ENCODE assay signal across 1 cellular context in the genomic region with DNA sequence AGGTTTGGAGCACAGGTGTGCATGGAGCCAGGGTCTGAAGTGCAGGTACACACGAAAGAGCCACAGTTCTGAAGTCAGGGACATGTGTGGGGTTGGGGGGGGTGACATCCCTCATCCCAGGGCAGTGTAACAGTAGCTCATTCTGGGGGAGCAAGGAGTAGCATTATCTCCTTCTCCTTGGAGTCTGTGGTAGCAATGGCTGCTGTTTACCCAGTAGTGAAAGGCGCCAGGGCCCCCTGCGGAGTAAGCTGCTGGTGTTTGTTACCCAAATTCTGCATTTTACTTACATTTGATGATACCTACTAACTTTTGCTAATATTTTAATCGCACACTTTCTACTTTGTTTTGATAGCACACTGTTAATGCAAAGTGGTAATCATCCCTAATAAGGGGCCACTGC.
TF ChIP-seq lines count a peak whose summit lies in the region.

No MANE protein-coding gene starts in this region.

TF ChIP-seq in GM23338, 12 proteins besides CTCF, POLR2A, EP300 and RAD21 (continued from another document):
- TF ChIP-seq, protein P1, sequence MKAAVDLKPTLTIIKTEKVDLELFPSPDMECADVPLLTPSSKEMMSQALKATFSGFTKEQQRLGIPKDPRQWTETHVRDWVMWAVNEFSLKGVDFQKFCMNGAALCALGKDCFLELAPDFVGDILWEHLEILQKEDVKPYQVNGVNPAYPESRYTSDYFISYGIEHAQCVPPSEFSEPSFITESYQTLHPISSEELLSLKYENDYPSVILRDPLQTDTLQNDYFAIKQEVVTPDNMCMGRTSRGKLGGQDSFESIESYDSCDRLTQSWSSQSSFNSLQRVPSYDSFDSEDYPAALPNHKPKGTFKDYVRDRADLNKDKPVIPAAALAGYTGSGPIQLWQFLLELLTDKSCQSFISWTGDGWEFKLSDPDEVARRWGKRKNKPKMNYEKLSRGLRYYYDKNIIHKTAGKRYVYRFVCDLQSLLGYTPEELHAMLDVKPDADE (IDR thresholded peaks at IDR 0.05): no peak
- no peak for TF ChIP-seq JUNB (IDR thresholded peaks at IDR 0.05; ENCODE audit: unreplicated experiment)
- TF ChIP-seq, protein P2, sequence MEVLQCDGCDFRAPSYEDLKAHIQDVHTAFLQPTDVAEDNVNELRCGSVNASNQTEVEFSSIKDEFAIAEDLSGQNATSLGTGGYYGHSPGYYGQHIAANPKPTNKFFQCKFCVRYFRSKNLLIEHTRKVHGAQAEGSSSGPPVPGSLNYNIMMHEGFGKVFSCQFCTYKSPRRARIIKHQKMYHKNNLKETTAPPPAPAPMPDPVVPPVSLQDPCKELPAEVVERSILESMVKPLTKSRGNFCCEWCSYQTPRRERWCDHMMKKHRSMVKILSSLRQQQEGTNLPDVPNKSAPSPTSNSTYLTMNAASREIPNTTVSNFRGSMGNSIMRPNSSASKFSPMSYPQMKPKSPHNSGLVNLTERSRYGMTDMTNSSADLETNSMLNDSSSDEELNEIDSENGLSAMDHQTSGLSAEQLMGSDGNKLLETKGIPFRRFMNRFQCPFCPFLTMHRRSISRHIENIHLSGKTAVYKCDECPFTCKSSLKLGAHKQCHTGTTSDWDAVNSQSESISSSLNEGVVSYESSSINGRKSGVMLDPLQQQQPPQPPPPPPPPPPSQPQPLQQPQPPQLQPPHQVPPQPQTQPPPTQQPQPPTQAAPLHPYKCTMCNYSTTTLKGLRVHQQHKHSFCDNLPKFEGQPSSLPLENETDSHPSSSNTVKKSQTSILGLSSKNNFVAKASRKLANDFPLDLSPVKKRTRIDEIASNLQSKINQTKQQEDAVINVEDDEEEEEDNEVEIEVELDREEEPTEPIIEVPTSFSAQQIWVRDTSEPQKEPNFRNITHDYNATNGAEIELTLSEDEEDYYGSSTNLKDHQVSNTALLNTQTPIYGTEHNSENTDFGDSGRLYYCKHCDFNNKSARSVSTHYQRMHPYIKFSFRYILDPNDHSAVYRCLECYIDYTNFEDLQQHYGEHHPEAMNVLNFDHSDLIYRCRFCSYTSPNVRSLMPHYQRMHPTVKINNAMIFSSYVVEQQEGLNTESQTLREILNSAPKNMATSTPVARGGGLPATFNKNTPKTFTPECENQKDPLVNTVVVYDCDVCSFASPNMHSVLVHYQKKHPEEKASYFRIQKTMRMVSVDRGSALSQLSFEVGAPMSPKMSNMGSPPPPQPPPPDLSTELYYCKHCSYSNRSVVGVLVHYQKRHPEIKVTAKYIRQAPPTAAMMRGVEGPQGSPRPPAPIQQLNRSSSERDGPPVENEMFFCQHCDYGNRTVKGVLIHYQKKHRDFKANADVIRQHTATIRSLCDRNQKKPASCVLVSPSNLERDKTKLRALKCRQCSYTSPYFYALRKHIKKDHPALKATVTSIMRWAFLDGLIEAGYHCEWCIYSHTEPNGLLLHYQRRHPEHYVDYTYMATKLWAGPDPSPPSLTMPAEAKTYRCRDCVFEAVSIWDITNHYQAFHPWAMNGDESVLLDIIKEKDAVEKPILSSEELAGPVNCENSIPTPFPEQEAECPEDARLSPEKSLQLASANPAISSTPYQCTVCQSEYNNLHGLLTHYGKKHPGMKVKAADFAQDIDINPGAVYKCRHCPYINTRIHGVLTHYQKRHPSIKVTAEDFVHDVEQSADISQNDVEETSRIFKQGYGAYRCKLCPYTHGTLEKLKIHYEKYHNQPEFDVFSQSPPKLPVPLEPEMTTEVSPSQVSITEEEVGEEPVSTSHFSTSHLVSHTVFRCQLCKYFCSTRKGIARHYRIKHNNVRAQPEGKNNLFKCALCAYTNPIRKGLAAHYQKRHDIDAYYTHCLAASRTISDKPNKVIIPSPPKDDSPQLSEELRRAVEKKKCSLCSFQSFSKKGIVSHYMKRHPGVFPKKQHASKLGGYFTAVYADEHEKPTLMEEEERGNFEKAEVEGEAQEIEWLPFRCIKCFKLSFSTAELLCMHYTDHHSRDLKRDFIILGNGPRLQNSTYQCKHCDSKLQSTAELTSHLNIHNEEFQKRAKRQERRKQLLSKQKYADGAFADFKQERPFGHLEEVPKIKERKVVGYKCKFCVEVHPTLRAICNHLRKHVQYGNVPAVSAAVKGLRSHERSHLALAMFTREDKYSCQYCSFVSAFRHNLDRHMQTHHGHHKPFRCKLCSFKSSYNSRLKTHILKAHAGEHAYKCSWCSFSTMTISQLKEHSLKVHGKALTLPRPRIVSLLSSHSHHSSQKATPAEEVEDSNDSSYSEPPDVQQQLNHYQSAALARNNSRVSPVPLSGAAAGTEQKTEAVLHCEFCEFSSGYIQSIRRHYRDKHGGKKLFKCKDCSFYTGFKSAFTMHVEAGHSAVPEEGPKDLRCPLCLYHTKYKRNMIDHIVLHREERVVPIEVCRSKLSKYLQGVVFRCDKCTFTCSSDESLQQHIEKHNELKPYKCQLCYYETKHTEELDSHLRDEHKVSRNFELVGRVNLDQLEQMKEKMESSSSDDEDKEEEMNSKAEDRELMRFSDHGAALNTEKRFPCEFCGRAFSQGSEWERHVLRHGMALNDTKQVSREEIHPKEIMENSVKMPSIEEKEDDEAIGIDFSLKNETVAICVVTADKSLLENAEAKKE (CRISPR knock-in tag; IDR thresholded peaks at IDR 0.05): no peak
- TF ChIP-seq ZNF114 (CRISPR knock-in tag; IDR thresholded peaks at IDR 0.05): no peak
- no peak for TF ChIP-seq CREB1 (CRISPR knock-in tag; IDR thresholded peaks at IDR 0.05; ENCODE audit: low read depth)
- no peak for TF ChIP-seq EZH2phosphoT487 (IDR thresholded peaks at IDR 0.05; ENCODE audit: unreplicated experiment)
- TF ChIP-seq, protein P3, sequence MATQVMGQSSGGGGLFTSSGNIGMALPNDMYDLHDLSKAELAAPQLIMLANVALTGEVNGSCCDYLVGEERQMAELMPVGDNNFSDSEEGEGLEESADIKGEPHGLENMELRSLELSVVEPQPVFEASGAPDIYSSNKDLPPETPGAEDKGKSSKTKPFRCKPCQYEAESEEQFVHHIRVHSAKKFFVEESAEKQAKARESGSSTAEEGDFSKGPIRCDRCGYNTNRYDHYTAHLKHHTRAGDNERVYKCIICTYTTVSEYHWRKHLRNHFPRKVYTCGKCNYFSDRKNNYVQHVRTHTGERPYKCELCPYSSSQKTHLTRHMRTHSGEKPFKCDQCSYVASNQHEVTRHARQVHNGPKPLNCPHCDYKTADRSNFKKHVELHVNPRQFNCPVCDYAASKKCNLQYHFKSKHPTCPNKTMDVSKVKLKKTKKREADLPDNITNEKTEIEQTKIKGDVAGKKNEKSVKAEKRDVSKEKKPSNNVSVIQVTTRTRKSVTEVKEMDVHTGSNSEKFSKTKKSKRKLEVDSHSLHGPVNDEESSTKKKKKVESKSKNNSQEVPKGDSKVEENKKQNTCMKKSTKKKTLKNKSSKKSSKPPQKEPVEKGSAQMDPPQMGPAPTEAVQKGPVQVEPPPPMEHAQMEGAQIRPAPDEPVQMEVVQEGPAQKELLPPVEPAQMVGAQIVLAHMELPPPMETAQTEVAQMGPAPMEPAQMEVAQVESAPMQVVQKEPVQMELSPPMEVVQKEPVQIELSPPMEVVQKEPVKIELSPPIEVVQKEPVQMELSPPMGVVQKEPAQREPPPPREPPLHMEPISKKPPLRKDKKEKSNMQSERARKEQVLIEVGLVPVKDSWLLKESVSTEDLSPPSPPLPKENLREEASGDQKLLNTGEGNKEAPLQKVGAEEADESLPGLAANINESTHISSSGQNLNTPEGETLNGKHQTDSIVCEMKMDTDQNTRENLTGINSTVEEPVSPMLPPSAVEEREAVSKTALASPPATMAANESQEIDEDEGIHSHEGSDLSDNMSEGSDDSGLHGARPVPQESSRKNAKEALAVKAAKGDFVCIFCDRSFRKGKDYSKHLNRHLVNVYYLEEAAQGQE (IDR thresholded peaks at IDR 0.05; ENCODE audit: unreplicated experiment): no peak
- TF ChIP-seq POLR2AphosphoS5 (IDR thresholded peaks at IDR 0.05; ENCODE audit: low read depth): no peak
